In the genomic region with DNA sequence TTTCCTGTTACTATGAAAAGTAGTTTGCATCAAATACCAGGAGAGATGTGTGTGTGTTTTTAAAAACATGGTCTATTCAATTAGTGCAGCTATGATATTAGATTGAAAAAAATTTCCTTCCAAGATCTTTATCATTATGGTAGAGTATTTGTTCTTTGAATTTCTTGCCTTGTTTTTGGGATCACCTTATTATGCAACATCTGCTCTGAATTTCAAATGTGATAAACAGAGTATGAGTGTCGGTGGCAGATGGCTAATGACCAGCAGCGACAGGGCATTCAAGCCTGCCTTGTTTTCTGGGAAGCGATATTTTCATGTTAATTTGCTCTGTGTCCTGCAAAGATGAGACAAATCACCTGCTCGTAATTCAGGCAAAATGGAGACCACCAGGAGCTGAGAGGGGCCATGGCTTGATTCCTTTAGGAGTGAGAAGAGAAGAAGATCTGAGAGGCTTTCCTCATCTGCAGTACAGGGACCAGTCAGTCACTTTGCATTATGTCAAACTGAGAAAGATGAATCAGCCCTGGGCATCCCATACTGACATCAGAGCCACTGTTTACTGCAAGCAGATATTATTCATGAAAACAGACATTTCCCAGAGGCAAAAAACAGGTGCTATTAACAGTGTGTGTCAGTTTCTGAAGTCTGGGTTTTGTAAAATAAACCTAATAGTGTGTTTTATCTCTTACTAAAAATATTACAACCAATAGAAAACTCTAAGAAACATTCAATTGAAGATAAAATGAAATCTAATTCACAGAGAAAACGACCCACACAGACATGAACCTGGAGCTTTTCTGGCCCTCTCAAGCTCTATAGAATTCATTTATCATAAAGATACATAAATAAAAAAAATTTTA, we compare ENCODE assay signal across 1 cellular context.
TF ChIP-seq lines count a peak whose summit lies in the region.

No MANE protein-coding gene starts in this region.

TF ChIP-seq in IMR-90, 13 proteins besides CTCF, POLR2A, EP300 and RAD21 (continued from another document):
- TF ChIP-seq, protein P1, sequence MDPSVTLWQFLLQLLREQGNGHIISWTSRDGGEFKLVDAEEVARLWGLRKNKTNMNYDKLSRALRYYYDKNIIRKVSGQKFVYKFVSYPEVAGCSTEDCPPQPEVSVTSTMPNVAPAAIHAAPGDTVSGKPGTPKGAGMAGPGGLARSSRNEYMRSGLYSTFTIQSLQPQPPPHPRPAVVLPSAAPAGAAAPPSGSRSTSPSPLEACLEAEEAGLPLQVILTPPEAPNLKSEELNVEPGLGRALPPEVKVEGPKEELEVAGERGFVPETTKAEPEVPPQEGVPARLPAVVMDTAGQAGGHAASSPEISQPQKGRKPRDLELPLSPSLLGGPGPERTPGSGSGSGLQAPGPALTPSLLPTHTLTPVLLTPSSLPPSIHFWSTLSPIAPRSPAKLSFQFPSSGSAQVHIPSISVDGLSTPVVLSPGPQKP (IDR thresholded peaks at IDR 0.05; ENCODE audit: borderline replicate concordance, low read depth, low read length), result no peak
- TF ChIP-seq, protein P2, sequence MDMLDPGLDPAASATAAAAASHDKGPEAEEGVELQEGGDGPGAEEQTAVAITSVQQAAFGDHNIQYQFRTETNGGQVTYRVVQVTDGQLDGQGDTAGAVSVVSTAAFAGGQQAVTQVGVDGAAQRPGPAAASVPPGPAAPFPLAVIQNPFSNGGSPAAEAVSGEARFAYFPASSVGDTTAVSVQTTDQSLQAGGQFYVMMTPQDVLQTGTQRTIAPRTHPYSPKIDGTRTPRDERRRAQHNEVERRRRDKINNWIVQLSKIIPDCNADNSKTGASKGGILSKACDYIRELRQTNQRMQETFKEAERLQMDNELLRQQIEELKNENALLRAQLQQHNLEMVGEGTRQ (IDR thresholded peaks at IDR 0.05; ENCODE audit: low read depth, low read length), result no peak
